ENCODE assay signal across 17 cellular contexts in genomic region chr20:8749101-8749500, GRCh38.
DNase-seq lines count a peak whose midpoint lies in the region; ATAC-seq, FAIRE-seq and TF ChIP-seq lines count a peak whose summit lies in the region.
"Had no signal": no experiment of that assay in that cellular context is flagged by ENCODE, and none has a peak within 500 bp of the region (broad histone marks: within the 10 kb centered on the region; RNA-seq: fewer than 3 reads in every experiment).

No MANE protein-coding gene starts in this region.

- H3K79me1 ChIP-seq in IMR-90 (ENCODE audit: low read depth in 1 of 2, low read length in 2 of 2) = no peaks in the 10 kb centered on the region

- H3K56ac ChIP-seq in IMR-90 (ENCODE audit: extremely low read depth, insufficient read depth, low read length) = no peak overlapping the region

- BruUV-seq in IMR-90 (replicated peaks; lab: Mats Ljungman, UMichigan) = no TSS peak

- POLR2A ChIA-PET in IMR-90 (lab: Charles Lee; ENCODE audit: unreplicated experiment) = no interaction called here

- no peak for ATAC-seq in IMR-90 (ENCODE audit: low read depth)
- ATAC-seq: T-cell had no signal

- H3K18ac ChIP-seq in IMR-90 (ENCODE audit: low read depth, low read length) = no peak overlapping the region

- in situ Hi-C loops in IMR-90 (cut with MboI; ENCODE audit: low sequenced_read_pairs) = no loop called here

- H2BK20ac ChIP-seq in IMR-90 (ENCODE audit: low read depth, low read length) = no peak overlapping the region

- H3K4me1 ChIP-seq in IMR-90 (ENCODE audit: control insufficient read depth, insufficient read depth, low read length) (peaks cover 3% of the 10 kb centered on the region; the same call in 1 of the 2 replicates), astrocyte (ENCODE audit: insufficient read depth, low read length) (no peaks in the 10 kb centered on the region), left ventricle myocardium inferior (no peaks in the 10 kb centered on the region)
- H3K4me1 ChIP-seq: BE2C had no signal

- FAIRE-seq in astrocyte (lab: Jason Lieb, UNC) = no peak

- H3K4me3 ChIP-seq in IMR-90 (ENCODE audit: insufficient read depth, low read depth, low read length) = no peak overlapping the region
- H3K4me3 ChIP-seq in astrocyte (ENCODE audit: insufficient read depth, low read depth, low read length) = no peak overlapping the region
- no peak overlapping the region for H3K4me3 ChIP-seq in fibroblast of villous mesenchyme (ENCODE audit: low read depth, low read length)
- no peak overlapping the region for H3K4me3 ChIP-seq in left ventricle myocardium inferior
- H3K4me3 ChIP-seq: PC-9 had no signal

- no peak overlapping the region for H3K14ac ChIP-seq in IMR-90 (replicated peaks; ENCODE audit: low read depth, low read length)

- H2BK120ac ChIP-seq in IMR-90 (ENCODE audit: low read depth, low read length) = no peak overlapping the region

- H2AK5ac ChIP-seq in IMR-90 (ENCODE audit: low read depth, low read length) = no peak overlapping the region

- TF ChIP-seq CTCF in IMR-90 (conservative IDR thresholded peaks at IDR 0.05; ENCODE audit: low read depth, low read length) (no peak), astrocyte (IDR thresholded peaks at IDR 0.05; ENCODE audit: insufficient read depth, low read depth, low read length) (no peak), fibroblast of villous mesenchyme (IDR thresholded peaks at IDR 0.05; ENCODE audit: insufficient read depth, low read depth, low read length) (no peak), left ventricle myocardium inferior (IDR thresholded peaks at IDR 0.05; ENCODE audit: borderline replicate concordance) (no peak)

- no peak overlapping the region for H4K91ac ChIP-seq in IMR-90 (ENCODE audit: insufficient read depth, low read depth, low read length)

- no peaks in the 10 kb centered on the region for H3K9me1 ChIP-seq in IMR-90 (ENCODE audit: insufficient read depth, low read length)

- no peak overlapping the region for H3K4me2 ChIP-seq in IMR-90 (ENCODE audit: low read depth, low read length)
- no peak overlapping the region for H3K4me2 ChIP-seq in astrocyte (ENCODE audit: low read length)
- H3K4me2 ChIP-seq: KMS-11, PC-9 had no signal

- H4K5ac ChIP-seq in IMR-90 (ENCODE audit: low read depth, low read length) = no peak overlapping the region

- intact Hi-C loops in IMR-90 (cut with micrococcal nuclease) (no loop called here), left ventricle myocardium inferior (cut with micrococcal nuclease) (no loop called here)

- H3K4ac ChIP-seq in IMR-90 (ENCODE audit: low read depth, low read length) = no peak overlapping the region

- H2AFZ ChIP-seq in IMR-90 (replicated peaks; ENCODE audit: low read length, poor library complexity) (no peak overlapping the region), astrocyte (ENCODE audit: low read depth, low read length) (no peak overlapping the region)
- H2AFZ ChIP-seq: PC-9 had no signal

- H3K27ac Mint-ChIP-seq in astrocyte (ENCODE audit: unreplicated experiment) = no peak overlapping the region
- H3K27ac Mint-ChIP-seq: CD4-positive, alpha-beta T cell; H9; T-cell had no signal

- H3K27ac ChIP-seq in IMR-90 (ENCODE audit: insufficient read depth, low read length) = no peak overlapping the region
- H3K27ac ChIP-seq in astrocyte (ENCODE audit: low read depth, low read length) = no peak overlapping the region
- no peak overlapping the region for H3K27ac ChIP-seq in substantia nigra (ENCODE audit: low read depth, low read length, poor library complexity, severe bottlenecking)
- no peak overlapping the region for H3K27ac ChIP-seq in left ventricle myocardium inferior (replicated peaks)
- H3K27ac ChIP-seq: KMS-11, PC-9 had no signal

- H3K27me3 Mint-ChIP-seq in astrocyte (ENCODE audit: low read depth, unreplicated experiment) = no peaks in the 10 kb centered on the region
- H3K27me3 Mint-ChIP-seq: CD4-positive, alpha-beta T cell; T-cell had no signal

- CTCF ChIA-PET in IMR-90 (lab: Yijun Ruan, JAX) = no interaction called here

- TF ChIP-seq POLR2A in IMR-90 (IDR thresholded peaks at IDR 0.05; ENCODE audit: low read depth, low read length) = no peak

- no peaks in the 10 kb centered on the region for H3K79me2 ChIP-seq in astrocyte (ENCODE audit: insufficient read depth, low read length)

- H4K8ac ChIP-seq in IMR-90 (ENCODE audit: low read depth in 2 of 2, low read length in 2 of 2) = no peak overlapping the region

- DNase-seq in EH (ENCODE audit: low read depth) = peak; percentile 64
- DNase-seq in IMR-90 = peak; percentile 21
- peak; percentile 75 for DNase-seq in astrocyte (ENCODE audit: low read depth)
- DNase-seq in fibroblast of villous mesenchyme (ENCODE audit: low read depth) = peak; percentile 32
- DNase-seq in substantia nigra (lab: John Stamatoyannopoulos, UW) = no peak
- DNase-seq in stimulated activated CD4-positive, alpha-beta T cell treated with anti-CD3 and anti-CD28 coated beads, Interleukin-1b, Interleukin-23, amount 100 ng/mL, for 48 hours = no peak
- DNase-seq in left ventricle myocardium inferior = no peak
- DNase-seq: ACHN; BE2C; CD4-positive, alpha-beta T cell; H9; NCI-H1092 treated with DMSO at 0.1 percent for 48 hours; NCI-H1694 treated with DMSO at 0.1 percent for 48 hours; NCI-H2107; PC-9; T-cell had no signal

- 58% methylated on average over 4 of the region's 8 CpGs; no CpG with 5 or more reads in 1 of the 2 experiments for WGBS in IMR-90 (ENCODE audit: extremely low coverage in 2 of 2, insufficient read length in 1 of 2), 2 experiments

- H3K9me3 Mint-ChIP-seq in astrocyte (ENCODE audit: unreplicated experiment) = no peaks in the 10 kb centered on the region
- H3K9me3 Mint-ChIP-seq: CD4-positive, alpha-beta T cell; H9; T-cell had no signal

- H3K9ac ChIP-seq in IMR-90 (ENCODE audit: low read depth, low read length) (no peak overlapping the region), astrocyte (ENCODE audit: low read length) (no peak overlapping the region)
- H3K9ac ChIP-seq: KMS-11 had no signal

- no peak overlapping the region for H3K4me3 Mint-ChIP-seq in astrocyte (ENCODE audit: unreplicated experiment)
- H3K4me3 Mint-ChIP-seq: CD4-positive, alpha-beta T cell; H9; T-cell had no signal

- no peak overlapping the region for H3K23ac ChIP-seq in IMR-90 (ENCODE audit: low read depth, low read length)

- no peak overlapping the region for H2BK15ac ChIP-seq in IMR-90 (ENCODE audit: low read depth, low read length)

- H3K4me1 Mint-ChIP-seq in astrocyte (ENCODE audit: low read depth, unreplicated experiment) = no peaks in the 10 kb centered on the region
- H3K4me1 Mint-ChIP-seq: H9, T-cell had no signal

- H3K36me3 Mint-ChIP-seq in astrocyte (ENCODE audit: low read depth, unreplicated experiment) = no peaks in the 10 kb centered on the region
- H3K36me3 Mint-ChIP-seq: T-cell had no signal

- no peak for TF ChIP-seq RAD21 in IMR-90 (IDR thresholded peaks at IDR 0.05; ENCODE audit: low read length)

- H2AK9ac ChIP-seq in IMR-90 (replicated peaks; ENCODE audit: low read depth, low read length, poor library complexity) = no peak overlapping the region

- dilution Hi-C loops in IMR-90 (cut with HindIII; ENCODE audit: low sequenced_read_pairs, unreplicated experiment) = no loop called here

- no peak overlapping the region for H2BK5ac ChIP-seq in IMR-90 (ENCODE audit: low read depth, low read length, poor library complexity, severe bottlenecking)

- H3K36me3 ChIP-seq in IMR-90 (ENCODE audit: control insufficient read depth, insufficient read depth, low read length) (no peaks in the 10 kb centered on the region), astrocyte (ENCODE audit: insufficient read depth, low read length) (no peaks in the 10 kb centered on the region), left ventricle myocardium inferior (no peaks in the 10 kb centered on the region)
- H3K36me3 ChIP-seq: BE2C had no signal

- no peaks in the 10 kb centered on the region for H3K9me3 ChIP-seq in IMR-90 (ENCODE audit: control insufficient read depth, insufficient read depth, low read length)
- H3K9me3 ChIP-seq in astrocyte (ENCODE audit: insufficient read depth, low read depth, low read length) = no peaks in the 10 kb centered on the region
- no peaks in the 10 kb centered on the region for H3K9me3 ChIP-seq in left ventricle myocardium inferior (replicated peaks)
- H3K9me3 ChIP-seq: BE2C had no signal

- no peaks in the 10 kb centered on the region for H4K20me1 ChIP-seq in IMR-90 (ENCODE audit: insufficient read depth, low read length)
- no peaks in the 10 kb centered on the region for H4K20me1 ChIP-seq in astrocyte (ENCODE audit: insufficient read depth, low read length)

- no peaks in the 10 kb centered on the region for H3K27me3 ChIP-seq in IMR-90 (ENCODE audit: control insufficient read depth, insufficient read depth, low read length)
- no peaks in the 10 kb centered on the region for H3K27me3 ChIP-seq in astrocyte (ENCODE audit: insufficient read depth, low read length)
- H3K27me3 ChIP-seq in left ventricle myocardium inferior (ENCODE audit: low read depth) = no peaks in the 10 kb centered on the region
- H3K27me3 ChIP-seq: BE2C had no signal

TF ChIP-seq in IMR-90, 13 proteins besides CTCF, POLR2A, EP300 and RAD21:
- TF ChIP-seq CEBPB (IDR thresholded peaks at IDR 0.05; ENCODE audit: low read depth, low read length) = peak; percentile 49; the same call in 1 of the 2 replicates
- no peak for TF ChIP-seq RCOR1 (IDR thresholded peaks at IDR 0.05; ENCODE audit: insufficient replicate concordance, low read length)

Comparison
In these comparisons a context has a peak if more than half of its experiments do, and no peak if none do; other contexts are left out.
1. DNase-seq: peak in EH (single experiment), IMR-90 (single experiment), astrocyte (single experiment) and fibroblast of villous mesenchyme (single experiment); none in substantia nigra (0 of 49), stimulated activated CD4-positive, alpha-beta T cell treated with anti-CD3 and anti-CD28 coated beads, Interleukin-1b, Interleukin-23, amount 100 ng/mL, for 48 hours (single experiment) and left ventricle myocardium inferior (single experiment).